In genomic region chr19:4456566-4456842, GRCh38 we compare ENCODE assay signal across 8 cellular contexts. TPM values are rescaled to one million over a fixed set of nuclear protein-coding genes. Genes with fewer than 3 reads are reported as not detected.
A peak's percentile ranks its signal among the peaks of the same experiment; 100 is the strongest.
DNase-seq lines count a peak whose midpoint lies in the region; ATAC-seq and TF ChIP-seq lines count a peak whose summit lies in the region.

No MANE protein-coding gene starts in this region.

- H3K4me3 Mint-ChIP-seq in stimulated activated naive CD8-positive, alpha-beta T cell treated with anti-CD3 and anti-CD28 coated beads, Interleukin-15, Interleukin-2, amounts not matched to agents 100 ng/mL and 50 ng/mL, for 24 hours: peak overlapping the region; percentile 89

- H3K27me3 ChIP-seq in PC-9 (ENCODE audit: insufficient read depth, low read depth): no peaks in the 10 kb centered on the region
- H3K27me3 ChIP-seq in colonic mucosa: no peaks in the 10 kb centered on the region
- H3K27me3 ChIP-seq in right lobe of liver: no peaks in the 10 kb centered on the region
- H3K27me3 ChIP-seq in testis: no peaks in the 10 kb centered on the region

- H3K27ac ChIP-seq in PC-9 (no peak overlapping the region), colonic mucosa (peak overlapping the region; percentile 69), right lobe of liver (peak overlapping the region in 2 of 3 donors; percentile 34 to 54), testis (peak overlapping the region; percentile 86 to 92)

- intact Hi-C loops in PC-9 (cut with micrococcal nuclease; ENCODE audit: unreplicated experiment) (loop anchor here (5.0 kb wide), 1 partner anchor 181 kb away; the partner anchor contains the start of gene TNFAIP8L1), colonic mucosa (cut with DNase I) (loop anchor here (10.0 kb wide), 1 partner anchor 52 kb away; the partner anchor contains the start of genes CHAF1A and SH3GL1), right lobe of liver (cut with DNase I) (loop anchor here in 1 of 2 donors (10.0 kb wide), 1 partner anchor 52 kb away; the partner anchor contains the start of genes CHAF1A and SH3GL1), testis (cut with DNase I; ENCODE audit: low total_unique reads) (loop anchor here (2.0 to 10.0 kb wide), 2 partner anchors 14 to 52 kb away; partner anchors contain the start of genes CHAF1A and SH3GL1)

- BruUV-seq in PC-9 (replicated peaks; lab: Mats Ljungman, UMichigan): no TSS peak

- H3K4me1 ChIP-seq in PC-9 (replicated peaks; ENCODE audit: insufficient read depth) (no peaks in the 10 kb centered on the region), colonic mucosa (peaks cover 6% of the 10 kb centered on the region), right lobe of liver (peaks cover 0 to 5% (median 0%) of the 10 kb centered on the region in 4 donors), testis (peaks cover 31% of the 10 kb centered on the region)

- H3K4me1 Mint-ChIP-seq in stimulated activated naive CD8-positive, alpha-beta T cell treated with anti-CD3 and anti-CD28 coated beads, Interleukin-15, Interleukin-2, amounts not matched to agents 100 ng/mL and 50 ng/mL, for 24 hours (ENCODE audit: low read depth): peaks cover 12% of the 10 kb centered on the region

- no peaks in the 10 kb centered on the region for H3K9me2 ChIP-seq in PC-9 (ENCODE audit: insufficient read depth)

- H4K20me1 ChIP-seq in PC-9 (ENCODE audit: insufficient read depth): peaks cover 11% of the 10 kb centered on the region

- H3K27me3 Mint-ChIP-seq in stimulated activated naive CD8-positive, alpha-beta T cell treated with anti-CD3 and anti-CD28 coated beads, Interleukin-15, Interleukin-2, amounts not matched to agents 100 ng/mL and 50 ng/mL, for 24 hours: no peaks in the 10 kb centered on the region

- H3K79me2 ChIP-seq in PC-9 (ENCODE audit: low read depth): peaks cover 20% of the 10 kb centered on the region

- TF ChIP-seq CTCF in PC-9 (conservative IDR thresholded peaks at IDR 0.05): no peak
- TF ChIP-seq CTCF in colonic mucosa (IDR thresholded peaks at IDR 0.05): no peak
- no peak for TF ChIP-seq CTCF in right lobe of liver (IDR thresholded peaks at IDR 0.05)
- TF ChIP-seq CTCF in testis (IDR thresholded peaks at IDR 0.05): no peak

- H2AFZ ChIP-seq in PC-9: no peak overlapping the region

- H3K4me3 ChIP-seq in PC-9 (peak overlapping the region; percentile 64), colonic mucosa (peak overlapping the region; percentile 63), right lobe of liver (peak overlapping the region; percentile 62 to 66 (median 65)), testis (peak overlapping the region; percentile 82 to 87)

- no peak for ATAC-seq in stimulated activated naive CD8-positive, alpha-beta T cell treated with anti-CD3 and anti-CD28 coated beads, Interleukin-15, Interleukin-2, amounts not matched to agents 100 U/mL and 50 U/mL, for 24 hours
- peak in 3 of 4 donors; percentile 1 to 4 (median 2) for ATAC-seq in right lobe of liver

- H3K36me3 ChIP-seq in PC-9 (ENCODE audit: low read depth) (no peaks in the 10 kb centered on the region), colonic mucosa (peaks cover 15% of the 10 kb centered on the region), right lobe of liver (peaks cover 0 to 24% (median 7%) of the 10 kb centered on the region in 4 donors), testis (ENCODE audit: low read depth, missing control alignments) (no peaks in the 10 kb centered on the region)

- peak overlapping the region; percentile 92 for H3K27ac Mint-ChIP-seq in stimulated activated naive CD8-positive, alpha-beta T cell treated with anti-CD3 and anti-CD28 coated beads, Interleukin-15, Interleukin-2, amounts not matched to agents 100 ng/mL and 50 ng/mL, for 24 hours

- peak overlapping the region; percentile 74 for H3K4me2 ChIP-seq in PC-9

- H3K36me3 Mint-ChIP-seq in stimulated activated naive CD8-positive, alpha-beta T cell treated with anti-CD3 and anti-CD28 coated beads, Interleukin-15, Interleukin-2, amounts not matched to agents 100 ng/mL and 50 ng/mL, for 24 hours (ENCODE audit: low read depth): no peaks in the 10 kb centered on the region

- CTCF ChIA-PET in PC-9 (lab: Charles Lee): interaction anchor here (0.7 kb wide), 1 partner anchor 185 kb away, joined by 4 read pairs; no protein-coding TSS in a partner anchor

- H3K9me3 ChIP-seq in PC-9 (ENCODE audit: insufficient read depth, low read depth) (no peaks in the 10 kb centered on the region), colonic mucosa (no peaks in the 10 kb centered on the region), right lobe of liver (no peaks in the 10 kb centered on the region), testis (no peaks in the 10 kb centered on the region)

- H3K9ac ChIP-seq in colonic mucosa (ENCODE audit: low read depth in 2 of 2, low read length in 2 of 2): peak overlapping the region; percentile 63 to 81

- 4% methylated on average over 8 of the region's 8 CpGs for WGBS in right lobe of liver (ENCODE audit: insufficient coverage, low coverage, low lambda C conversion rate, missing lambda C conversion rate)
- 3% methylated on average over 8 of the region's 8 CpGs for WGBS in testis, 2 donors

- TF ChIP-seq POLR2A in right lobe of liver (IDR thresholded peaks at IDR 0.05) (no peak), testis (IDR thresholded peaks at IDR 0.05) (no peak)

- no peak for DNase-seq in stimulated activated naive CD8-positive, alpha-beta T cell treated with anti-CD3 and anti-CD28 coated beads, Interleukin-15, Interleukin-2, amounts not matched to agents 100 U/mL and 50 U/mL, for 24 hours
- no peak for DNase-seq in PC-9
- peak; percentile 45 for DNase-seq in colonic mucosa
- no peak for DNase-seq in right lobe of liver
- DNase-seq in testis: peak; percentile 63
- no peak for DNase-seq in stimulated activated CD4-positive, alpha-beta T cell treated with anti-CD3 and anti-CD28 coated beads, Interleukin-15, amount 100 ng/mL, for 24 hours
- no peak for DNase-seq in OCI-M2 (lab: John Stamatoyannopoulos, UW; ENCODE audit: unreplicated experiment)

- H3F3A ChIP-seq in PC-9 (ENCODE audit: insufficient read depth, low read depth): peaks cover 2% of the 10 kb centered on the region; the same call in 1 of the 2 replicates

- POLR2A ChIA-PET in PC-9 (lab: Charles Lee; ENCODE audit: unreplicated experiment): no interaction called here

- no peaks in the 10 kb centered on the region for H3K9me3 Mint-ChIP-seq in stimulated activated naive CD8-positive, alpha-beta T cell treated with anti-CD3 and anti-CD28 coated beads, Interleukin-15, Interleukin-2, amounts not matched to agents 100 ng/mL and 50 ng/mL, for 24 hours

RNA-seq across cellular contexts. Expression of gene UBXN6, which starts 1.1 kb away (rescaled TPM):
- total RNA-seq in PC-9 (2021) (79.4 and 94.7 TPM in 2 replicates), colonic mucosa (10 to 100 TPM; 84.9 to 96.7 TPM), right lobe of liver (10 to 100 TPM; 47.2 to 79.1 (median 58.8) TPM), testis (100 to 1,000 TPM; 293 to 319 TPM)
- polyA plus RNA-seq in testis (ENCODE audit: insufficient read depth, low read depth, low replicate concordance): 336 TPM

RNA-seq across cellular contexts. Expression of gene HDGFL2, which starts 15.6 kb away (rescaled TPM):
- 50.8 and 60.2 TPM in 2 replicates for total RNA-seq in PC-9 (2021)
- total RNA-seq in colonic mucosa: 10 to 100 TPM; 32.7 to 55.0 TPM
- 10 to 100 TPM in 5 of 6 experiments, 1 to 10 TPM in 1; 8.4 to 16.3 (median 14.0) TPM for total RNA-seq in right lobe of liver
- 10 to 100 TPM; 81.4 to 95.8 TPM for total RNA-seq in testis
- polyA plus RNA-seq in testis (ENCODE audit: insufficient read depth, low read depth, low replicate concordance): 141 TPM

RNA-seq across cellular contexts. Expression of gene CHAF1A, which starts 54.1 kb away (rescaled TPM):
- total RNA-seq in PC-9 (2021) (24.3 and 30.0 TPM in 2 replicates), colonic mucosa (10 to 100 TPM; 15.6 to 53.2 TPM), right lobe of liver (1 to 10 TPM; 3.1 to 9.2 (median 3.5) TPM), testis (10 to 100 TPM; 28.6 to 37.7 TPM)
- 24.1 TPM for polyA plus RNA-seq in testis (ENCODE audit: insufficient read depth, low read depth, low replicate concordance)

RNA-seq across cellular contexts. Expression of gene SH3GL1, which starts 56.2 kb away (rescaled TPM):
- total RNA-seq in PC-9 (2021) (45.8 and 49.2 TPM in 2 replicates), colonic mucosa (10 to 100 TPM; 54.0 to 66.6 TPM), right lobe of liver (10 to 100 TPM; 22.6 to 47.7 (median 25.2) TPM), testis (10 to 100 TPM; 41.6 to 53.4 TPM)
- polyA plus RNA-seq in testis (ENCODE audit: insufficient read depth, low read depth, low replicate concordance): 47.3 TPM

Comparison
In these comparisons a context has a peak if more than half of its experiments do, and no peak if none do; other contexts are left out.
1. DNase-seq: peak in colonic mucosa (single experiment) and testis (single experiment); none in stimulated activated naive CD8-positive, alpha-beta T cell treated with anti-CD3 and anti-CD28 coated beads, Interleukin-15, Interleukin-2, amounts not matched to agents 100 U/mL and 50 U/mL, for 24 hours (single experiment), PC-9 (0 of 2), right lobe of liver (0 of 3), stimulated activated CD4-positive, alpha-beta T cell treated with anti-CD3 and anti-CD28 coated beads, Interleukin-15, amount 100 ng/mL, for 24 hours (single experiment) and OCI-M2 (single experiment).
2. Peak in every context shown above with its lines, with median percentiles within 50 percentile points of each other: H3K4me3 ChIP-seq.